Comparison of ENCODE assay signal across 8 cellular contexts in the genomic region with DNA sequence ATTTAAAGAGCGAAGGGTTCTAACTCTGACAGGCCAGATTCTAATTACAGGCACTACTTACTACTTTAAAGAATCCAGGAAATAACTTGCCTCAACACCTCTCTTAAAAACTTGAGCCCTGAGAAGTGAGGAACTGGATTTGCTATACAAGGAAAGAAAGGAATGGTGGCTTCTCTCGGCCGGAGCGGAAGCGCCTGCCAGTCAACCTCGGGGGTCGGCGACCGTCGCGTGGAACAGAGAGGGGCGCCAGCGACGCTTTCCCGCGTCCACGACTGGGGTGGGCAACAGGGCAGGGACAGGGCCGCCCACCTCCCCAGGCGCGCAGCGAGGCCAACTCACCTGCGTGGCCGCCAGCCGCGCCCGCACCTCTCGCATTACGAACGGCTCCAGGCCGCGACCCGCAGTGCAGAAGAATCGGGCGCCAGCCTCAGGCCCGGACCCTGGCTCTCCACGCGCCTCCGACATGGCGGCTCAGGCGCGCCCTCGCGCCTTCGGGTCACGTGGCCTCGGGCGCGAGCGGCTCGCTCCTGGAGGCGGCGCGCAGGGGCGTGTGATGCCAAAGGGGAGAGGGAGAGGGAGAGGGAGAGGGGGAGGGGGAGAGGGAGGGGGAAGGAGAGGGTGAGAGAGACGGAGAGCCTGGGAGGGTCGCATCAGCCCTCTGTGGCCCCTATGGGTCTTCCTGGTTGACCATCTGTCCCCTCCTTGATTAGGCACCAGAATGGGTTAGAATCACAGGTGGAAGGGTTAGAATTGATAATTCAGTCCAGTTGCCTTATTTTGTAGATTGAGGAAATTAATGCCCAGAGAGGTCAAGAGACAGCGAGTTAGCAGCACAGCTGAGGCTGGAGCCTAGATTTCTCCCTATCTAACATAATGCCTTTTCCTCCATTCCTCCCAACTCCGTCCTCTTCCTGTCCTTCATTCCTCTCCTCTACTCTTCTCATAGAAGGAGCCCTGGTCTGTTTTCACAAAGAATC. TPM values are rescaled to one million over a fixed set of nuclear protein-coding genes. Genes with fewer than 3 reads are reported as not detected.
DNase-seq lines count a peak whose midpoint lies in the region; ATAC-seq, FAIRE-seq and TF ChIP-seq lines count a peak whose summit lies in the region.

A gene with protein sequence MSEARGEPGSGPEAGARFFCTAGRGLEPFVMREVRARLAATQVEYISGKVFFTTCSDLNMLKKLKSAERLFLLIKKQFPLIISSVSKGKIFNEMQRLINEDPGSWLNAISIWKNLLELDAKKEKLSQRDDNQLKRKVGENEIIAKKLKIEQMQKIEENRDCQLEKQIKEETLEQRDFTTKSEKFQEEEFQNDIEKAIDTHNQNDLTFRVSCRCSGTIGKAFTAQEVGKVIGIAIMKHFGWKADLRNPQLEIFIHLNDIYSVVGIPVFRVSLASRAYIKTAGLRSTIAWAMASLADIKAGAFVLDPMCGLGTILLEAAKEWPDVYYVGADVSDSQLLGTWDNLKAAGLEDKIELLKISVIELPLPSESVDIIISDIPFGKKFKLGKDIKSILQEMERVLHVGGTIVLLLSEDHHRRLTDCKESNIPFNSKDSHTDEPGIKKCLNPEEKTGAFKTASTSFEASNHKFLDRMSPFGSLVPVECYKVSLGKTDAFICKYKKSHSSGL (minus strand): TSS at position 484 of the 977 bp plus-strand sequence. CDS start 19 bp downstream, at position 465.

- POLR2A ChIA-PET in naive thymus-derived CD8-positive, alpha-beta T cell (lab: Charles Lee), result no interaction called here

- H3K27me3 Mint-ChIP-seq in naive thymus-derived CD8-positive, alpha-beta T cell, result no peaks in the 10 kb centered on the region

- DNase-seq in DMS153 (lab: John Stamatoyannopoulos, UW), result peak; percentile 60
- DNase-seq in RCC 7860 (ENCODE audit: low spot score), result peak; percentile 17
- peak; percentile 28 to 39 for DNase-seq in activated T-helper 1 cell treated with anti-CD3 and anti-CD28 coated beads, Interleukin-2, amount 50 U/mL, for 16 hours (ENCODE audit: low read depth in 1 of 2, low spot score in 1 of 2)
- peak; percentile 63 for DNase-seq in fibroblast of mammary gland (ENCODE audit: low read depth)
- peak; percentile 33 to 76 (median 50) for DNase-seq in naive thymus-derived CD8-positive, alpha-beta T cell
- DNase-seq in stimulated activated naive CD4-positive, alpha-beta T cell treated with Interleukin-2 at 50 U/mL for 16 hours (lab: John Stamatoyannopoulos, UW), result peak; percentile 41

- H3K27ac ChIP-seq in HUES64 (ENCODE audit: low read depth, low read length), result peak within 1 kb of the TSS; percentile 83

- no peaks in the 10 kb centered on the region for H3K27me3 ChIP-seq in HUES64 (ENCODE audit: insufficient read depth, low read length)

- H3K36me3 Mint-ChIP-seq in naive thymus-derived CD8-positive, alpha-beta T cell, result no peaks in the 10 kb centered on the region

- peak; percentile 89 for ATAC-seq in GM21515 (IDR thresholded peaks at IDR 0.05; ENCODE audit: unreplicated experiment)
- peak; percentile 77 to 84 for ATAC-seq in naive thymus-derived CD8-positive, alpha-beta T cell

- 4% methylated on average over 58 of the region's 58 CpGs for WGBS in HUES64

- peaks cover 17 to 68% (median 63%) of the 10 kb centered on the region in 4 donors for H3K4me1 Mint-ChIP-seq in naive thymus-derived CD8-positive, alpha-beta T cell

- peak within 1 kb of the TSS; percentile 96 for H3K9ac ChIP-seq in HUES64 (ENCODE audit: low read depth, low read length)

- H3K27ac Mint-ChIP-seq in naive thymus-derived CD8-positive, alpha-beta T cell, result peak within 1 kb of the TSS; percentile 79 to 97 (median 96)

- peaks cover 28% of the 10 kb centered on the region for H3K4me1 ChIP-seq in HUES64 (ENCODE audit: insufficient read depth, low read length)

- H3K36me3 ChIP-seq in HUES64 (ENCODE audit: insufficient read depth, low read length), result peaks cover 14% of the 10 kb centered on the region

- peak within 1 kb of the TSS; percentile 96 for H3K4me3 ChIP-seq in HUES64 (ENCODE audit: low read length)
- peak within 1 kb of the TSS; percentile 82 for H3K4me3 ChIP-seq in fibroblast of mammary gland (ENCODE audit: control insufficient read depth, low read depth, low read length)

- no peaks in the 10 kb centered on the region for H3K9me3 ChIP-seq in HUES64 (ENCODE audit: insufficient read depth, low read depth, low read length)

- peak within 1 kb of the TSS; percentile 88 to 98 (median 95) for H3K4me3 Mint-ChIP-seq in naive thymus-derived CD8-positive, alpha-beta T cell

- FAIRE-seq in RCC 7860 (lab: Jason Lieb, UNC), result no peak

- no peak for TF ChIP-seq CTCF in fibroblast of mammary gland (conservative IDR thresholded peaks at IDR 0.05; ENCODE audit: control insufficient read depth, insufficient read depth, low read depth, low read length)

- H3K9me3 Mint-ChIP-seq in naive thymus-derived CD8-positive, alpha-beta T cell, result no peaks in the 10 kb centered on the region

RNA-seq across cellular contexts. Expression of the gene that starts here (rescaled TPM):
- polyA plus RNA-seq in HUES64 (2013, experiment 1 of 2), result 13.7 TPM
- 13.8 TPM for polyA plus RNA-seq in HUES64 (2013, experiment 2 of 2)
- total RNA-seq in naive thymus-derived CD8-positive, alpha-beta T cell, result 10 to 100 TPM; 12.9 to 13.4 TPM
- 1 to 10 TPM; 3.8 to 7.4 (median 5.6) TPM for polyA plus RNA-seq in naive thymus-derived CD8-positive, alpha-beta T cell

Comparison
In these comparisons a context has a peak if more than half of its experiments do, and no peak if none do; other contexts are left out.
1. Peak in every context shown above with its lines: DNase-seq, ATAC-seq, H3K4me3 ChIP-seq and H3K27ac ChIP-seq.